ENCODE assay signal across 32 cellular contexts in genomic region chr7:30306977-30307376, GRCh38. TPM values are rescaled to one million over a fixed set of nuclear protein-coding genes. Genes with fewer than 3 reads are reported as not detected.
A peak's percentile ranks its signal among the peaks of the same experiment; 100 is the strongest.
DNase-seq lines count a peak whose midpoint lies in the region; ATAC-seq, FAIRE-seq and TF ChIP-seq lines count a peak whose summit lies in the region.
"Had no signal": no experiment of that assay in that cellular context is flagged by ENCODE, and none has a peak within 500 bp of the region (broad histone marks: within the 10 kb centered on the region; RNA-seq: fewer than 3 reads in every experiment).

No MANE protein-coding gene starts in this region.

- H3K36me3 ChIP-seq in mesendoderm (ENCODE audit: control insufficient read depth, insufficient read depth, low read length), result no peaks in the 10 kb centered on the region
- H3K36me3 ChIP-seq: HAP-1, heart right ventricle, SJSA1, upper lobe of right lung had no signal

- no peaks in the 10 kb centered on the region for H3K79me2 ChIP-seq in mesendoderm (ENCODE audit: control insufficient read depth, insufficient read depth, low read length)

- no peak overlapping the region for H3K4ac ChIP-seq in mesendoderm (ENCODE audit: low read depth, low read length)

- H4K5ac ChIP-seq in mesendoderm (ENCODE audit: low read length), result no peak overlapping the region

- no peak overlapping the region for H2BK120ac ChIP-seq in mesendoderm (ENCODE audit: low read depth, low read length)

- peak overlapping the region; percentile 7 for H3K4me3 Mint-ChIP-seq in activated T-cell treated with anti-CD3 and anti-CD28 coated beads, Interleukin-2, amount 50 U/mL, for 4 hours
- no peak overlapping the region for H3K4me3 Mint-ChIP-seq in WTC11
- H3K4me3 Mint-ChIP-seq: activated B cell treated with CpG ODN at 0.5 μM for 24 hours; activated CD4-positive, alpha-beta T cell treated with anti-CD3 and anti-CD28 coated beads, Interleukin-2, amount 10 ng/mL, durations not matched to agents 7 days and 5 days had no signal

- H2AK5ac ChIP-seq in mesendoderm (ENCODE audit: low read length), result no peak overlapping the region

- ATAC-seq in activated T-cell treated with anti-CD3 and anti-CD28 coated beads, Interleukin-2, amount 50 U/mL, for 4 hours, result no peak
- ATAC-seq in WTC11 (no peak), HG02588 (IDR thresholded peaks at IDR 0.05; ENCODE audit: unreplicated experiment) (no peak)
- ATAC-seq: heart right ventricle, upper lobe of right lung had no signal

- no peak overlapping the region for H4K8ac ChIP-seq in mesendoderm (ENCODE audit: low read depth, low read length)

- H3K79me1 ChIP-seq in mesendoderm (ENCODE audit: low read length), result peaks cover 1% of the 10 kb centered on the region

- no peaks in the 10 kb centered on the region for H3K27me3 Mint-ChIP-seq in activated T-cell treated with anti-CD3 and anti-CD28 coated beads, Interleukin-2, amount 50 U/mL, for 4 hours (ENCODE audit: low read depth)
- H3K27me3 Mint-ChIP-seq in WTC11 (ENCODE audit: low read depth), result no peaks in the 10 kb centered on the region
- H3K27me3 Mint-ChIP-seq: activated B cell treated with CpG ODN at 0.5 μM for 24 hours; activated CD4-positive, alpha-beta T cell treated with anti-CD3 and anti-CD28 coated beads, Interleukin-2, amount 10 ng/mL, durations not matched to agents 7 days and 5 days; naive B cell had no signal

- H3K4me1 Mint-ChIP-seq in activated T-cell treated with anti-CD3 and anti-CD28 coated beads, Interleukin-2, amount 50 U/mL, for 4 hours (ENCODE audit: low read depth), result peaks cover 74% of the 10 kb centered on the region
- peaks cover 60% of the 10 kb centered on the region for H3K4me1 Mint-ChIP-seq in WTC11

- whole genome bisulfite sequencing in mesendoderm (ENCODE audit: extremely low coverage, insufficient coverage, low lambda C conversion rate), result no CpG with 5 or more reads among the region's 1 CpG

- no peak overlapping the region for H3K56ac ChIP-seq in mesendoderm (ENCODE audit: low read length)

- FAIRE-seq in H54 (lab: Jason Lieb, UNC), result peak; percentile 50
- FAIRE-seq: GM12892 had no signal

- H3K36me3 Mint-ChIP-seq in activated T-cell treated with anti-CD3 and anti-CD28 coated beads, Interleukin-2, amount 50 U/mL, for 4 hours (ENCODE audit: insufficient read depth), result no peaks in the 10 kb centered on the region
- H3K36me3 Mint-ChIP-seq in WTC11, result no peaks in the 10 kb centered on the region
- H3K36me3 Mint-ChIP-seq: naive B cell had no signal

- H3K18ac ChIP-seq in mesendoderm (ENCODE audit: low read length), result no peak overlapping the region

- H2BK5ac ChIP-seq in mesendoderm (ENCODE audit: low read length), result no peak overlapping the region

- H3K9ac ChIP-seq in mesendoderm (ENCODE audit: low read length), result no peak overlapping the region

- no peak for TF ChIP-seq CTCF in WTC11 (IDR thresholded peaks at IDR 0.05)

- no peaks in the 10 kb centered on the region for H3K4me1 ChIP-seq in mesendoderm (ENCODE audit: control insufficient read depth, low read depth, low read length)
- H3K4me1 ChIP-seq: upper lobe of right lung had no signal

- POLR2A ChIA-PET in WTC11 (lab: Charles Lee), result no interaction called here

- CTCF ChIA-PET in WTC11 (lab: Charles Lee), result interaction anchor here (0.7 kb wide), 1 partner anchor 1733 kb away, joined by 6 read pairs; no protein-coding TSS in a partner anchor

- no peak overlapping the region for H3K27ac ChIP-seq in mesendoderm (ENCODE audit: low read depth, low read length)
- H3K27ac ChIP-seq: dorsolateral prefrontal cortex, heart right ventricle, RWPE1, SJSA1, upper lobe of right lung had no signal

- H3K9me3 Mint-ChIP-seq in activated T-cell treated with anti-CD3 and anti-CD28 coated beads, Interleukin-2, amount 50 U/mL, for 4 hours, result no peaks in the 10 kb centered on the region
- no peaks in the 10 kb centered on the region for H3K9me3 Mint-ChIP-seq in WTC11
- H3K9me3 Mint-ChIP-seq: activated B cell treated with CpG ODN at 0.5 μM for 24 hours, naive B cell had no signal

- no peaks in the 10 kb centered on the region for H3K27me3 ChIP-seq in mesendoderm (ENCODE audit: insufficient read depth, low read length, poor library complexity)
- H3K27me3 ChIP-seq: dorsolateral prefrontal cortex, heart right ventricle, SJSA1, upper lobe of right lung had no signal

- DNase-seq in activated T-cell treated with anti-CD3 and anti-CD28 coated beads, Interleukin-2, amount 50 U/mL, for 4 hours, result no peak
- DNase-seq in activated T-cell treated with anti-CD3 and anti-CD28 coated beads for 4 hours (no peak), H54 (ENCODE audit: insufficient read length, low spot score) (no peak), WTC11 (ENCODE audit: low spot score) (no peak), mesendoderm (peak; percentile 33), DMS114 treated with DMSO at 0.1 percent for 48 hours (lab: John Stamatoyannopoulos, UW; ENCODE audit: unreplicated experiment) (no peak), DMS79 (lab: John Stamatoyannopoulos, UW) (no peak)
- DNase-seq: 8988T; activated B cell treated with CpG ODN at 0.5 μM for 24 hours; activated CD4-positive, alpha-beta T cell treated with anti-CD3 and anti-CD28 coated beads, Interleukin-2, amount 10 ng/mL, durations not matched to agents 7 days and 5 days; activated naive CD4-positive, alpha-beta T cell treated with Interleukin-2 at 50 U/mL for 16 hours; activated T-cell treated with anti-CD3 and anti-CD28 coated beads, Interleukin-2, amount 50 U/mL, for 48 hours; DMS 273 treated with DMSO at 0.1 percent for 48 hours; dorsolateral prefrontal cortex; foreskin melanocyte; heart right ventricle; kidney glomerular epithelial cell; midbrain; naive B cell; NCI-H1436; NCI-H2107; NCI-H446 treated with DMSO at 0.1 percent for 48 hours; NCI-H82; occipital lobe; stimulated activated CD4-positive, alpha-beta T cell treated with anti-CD3 and anti-CD28 coated beads, Interleukin-4, amount 100 ng/mL, for 24 hours; substantia nigra; upper lobe of right lung had no signal

- peak overlapping the region; percentile 51; the same call in 1 of the 2 replicates for H3K27ac Mint-ChIP-seq in WTC11
- H3K27ac Mint-ChIP-seq: activated B cell treated with CpG ODN at 0.5 μM for 24 hours; activated CD4-positive, alpha-beta T cell treated with anti-CD3 and anti-CD28 coated beads, Interleukin-2, amount 10 ng/mL, durations not matched to agents 7 days and 5 days had no signal

- H3K4me2 ChIP-seq in mesendoderm (ENCODE audit: low read length), result no peak overlapping the region

- H2BK15ac ChIP-seq in mesendoderm (replicated peaks; ENCODE audit: low read depth), result no peak overlapping the region

- H3K4me3 ChIP-seq in mesendoderm (ENCODE audit: low read length), result no peak overlapping the region
- H3K4me3 ChIP-seq: dorsolateral prefrontal cortex, HAP-1, heart right ventricle, SJSA1, upper lobe of right lung had no signal

- no peak overlapping the region for H3K23ac ChIP-seq in mesendoderm (ENCODE audit: low read length)

- TF ChIP-seq POLR2A in H54 (IDR thresholded peaks at IDR 0.05; ENCODE audit: low read depth, low read length), result no peak

TF ChIP-seq in WTC11, 78 proteins besides CTCF, POLR2A, EP300 and RAD21 (continues in another document):
- TF ChIP-seq E2F4 (CRISPR knock-in tag; IDR thresholded peaks at IDR 0.05; ENCODE audit: borderline replicate concordance, low read depth), result no peak
- no peak for TF ChIP-seq MLX (CRISPR knock-in tag; IDR thresholded peaks at IDR 0.05)
- TF ChIP-seq ATF1 (CRISPR knock-in tag; IDR thresholded peaks at IDR 0.05), result no peak
- TF ChIP-seq MAX (CRISPR knock-in tag; IDR thresholded peaks at IDR 0.05), result no peak
- no peak for TF ChIP-seq NR1H2 (CRISPR knock-in tag; IDR thresholded peaks at IDR 0.05)
- no peak for TF ChIP-seq ESRRA (CRISPR knock-in tag; IDR thresholded peaks at IDR 0.05; ENCODE audit: borderline replicate concordance)

RNA-seq across cellular contexts. Expression of gene ZNRF2, which starts 22.6 kb away (rescaled TPM):
- 1 to 10 TPM; 8.0 to 9.4 (median 8.3) TPM for total RNA-seq in activated T-cell treated with anti-CD3 and anti-CD28 coated beads, Interleukin-2, amount 50 U/mL, for 4 hours
- total RNA-seq in WTC11 (2021), result 16.8 to 18.2 TPM (median 17.8 TPM) in 3 replicates
- 6.0 TPM for polyA plus RNA-seq in mesendoderm (2013, experiment 1 of 2)
- 5.9 TPM for polyA plus RNA-seq in mesendoderm (2013, experiment 2 of 2)
